In genomic region chr17:78947235-78948153, GRCh38 we compare ENCODE assay signal across 1 cellular context.
TF ChIP-seq lines count a peak whose summit lies in the region.

No MANE protein-coding gene starts in this region.

TF ChIP-seq in HepG2, 621 proteins besides CTCF, POLR2A, EP300 and RAD21 (continued from another document and continues in another):
- TF ChIP-seq ZBTB39 (CRISPR knock-in tag; IDR thresholded peaks at IDR 0.05) = no peak
- TF ChIP-seq, protein P1, sequence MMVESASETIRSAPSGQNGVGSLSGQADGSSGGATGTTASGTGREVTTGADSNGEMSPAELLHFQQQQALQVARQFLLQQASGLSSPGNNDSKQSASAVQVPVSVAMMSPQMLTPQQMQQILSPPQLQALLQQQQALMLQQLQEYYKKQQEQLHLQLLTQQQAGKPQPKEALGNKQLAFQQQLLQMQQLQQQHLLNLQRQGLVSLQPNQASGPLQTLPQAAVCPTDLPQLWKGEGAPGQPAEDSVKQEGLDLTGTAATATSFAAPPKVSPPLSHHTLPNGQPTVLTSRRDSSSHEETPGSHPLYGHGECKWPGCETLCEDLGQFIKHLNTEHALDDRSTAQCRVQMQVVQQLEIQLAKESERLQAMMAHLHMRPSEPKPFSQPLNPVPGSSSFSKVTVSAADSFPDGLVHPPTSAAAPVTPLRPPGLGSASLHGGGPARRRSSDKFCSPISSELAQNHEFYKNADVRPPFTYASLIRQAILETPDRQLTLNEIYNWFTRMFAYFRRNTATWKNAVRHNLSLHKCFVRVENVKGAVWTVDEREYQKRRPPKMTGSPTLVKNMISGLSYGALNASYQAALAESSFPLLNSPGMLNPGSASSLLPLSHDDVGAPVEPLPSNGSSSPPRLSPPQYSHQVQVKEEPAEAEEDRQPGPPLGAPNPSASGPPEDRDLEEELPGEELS (CRISPR knock-in tag; IDR thresholded peaks at IDR 0.05) = peak; percentile 70; the same call in 1 of the 2 replicates
- no peak for TF ChIP-seq ZNF441 (CRISPR knock-in tag; IDR thresholded peaks at IDR 0.05; ENCODE audit: borderline replicate concordance)
- TF ChIP-seq ASH2L (IDR thresholded peaks at IDR 0.05; ENCODE audit: insufficient read length, low read depth, low read length) = no peak
- TF ChIP-seq RELA (CRISPR knock-in tag; IDR thresholded peaks at IDR 0.05) = no peak
- TF ChIP-seq, protein P2, sequence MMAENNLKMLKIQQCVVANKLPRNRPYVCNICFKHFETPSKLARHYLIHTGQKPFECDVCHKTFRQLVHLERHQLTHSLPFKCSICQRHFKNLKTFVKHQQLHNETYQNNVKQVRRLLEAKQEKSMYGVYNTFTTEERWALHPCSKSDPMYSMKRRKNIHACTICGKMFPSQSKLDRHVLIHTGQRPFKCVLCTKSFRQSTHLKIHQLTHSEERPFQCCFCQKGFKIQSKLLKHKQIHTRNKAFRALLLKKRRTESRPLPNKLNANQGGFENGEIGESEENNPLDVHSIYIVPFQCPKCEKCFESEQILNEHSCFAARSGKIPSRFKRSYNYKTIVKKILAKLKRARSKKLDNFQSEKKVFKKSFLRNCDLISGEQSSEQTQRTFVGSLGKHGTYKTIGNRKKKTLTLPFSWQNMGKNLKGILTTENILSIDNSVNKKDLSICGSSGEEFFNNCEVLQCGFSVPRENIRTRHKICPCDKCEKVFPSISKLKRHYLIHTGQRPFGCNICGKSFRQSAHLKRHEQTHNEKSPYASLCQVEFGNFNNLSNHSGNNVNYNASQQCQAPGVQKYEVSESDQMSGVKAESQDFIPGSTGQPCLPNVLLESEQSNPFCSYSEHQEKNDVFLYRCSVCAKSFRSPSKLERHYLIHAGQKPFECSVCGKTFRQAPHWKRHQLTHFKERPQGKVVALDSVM (CRISPR knock-in tag; IDR thresholded peaks at IDR 0.05) = peak; percentile 8; the same call in 1 of the 2 replicates
- no peak for TF ChIP-seq ZNF768 (CRISPR knock-in tag; IDR thresholded peaks at IDR 0.05)
- TF ChIP-seq IRF2 (CRISPR knock-in tag; IDR thresholded peaks at IDR 0.05) = peak; percentile 31; the same call in 1 of the 2 replicates
- no peak for TF ChIP-seq ZNF136 (CRISPR knock-in tag; IDR thresholded peaks at IDR 0.05; ENCODE audit: low read depth)
- TF ChIP-seq, protein P3, sequence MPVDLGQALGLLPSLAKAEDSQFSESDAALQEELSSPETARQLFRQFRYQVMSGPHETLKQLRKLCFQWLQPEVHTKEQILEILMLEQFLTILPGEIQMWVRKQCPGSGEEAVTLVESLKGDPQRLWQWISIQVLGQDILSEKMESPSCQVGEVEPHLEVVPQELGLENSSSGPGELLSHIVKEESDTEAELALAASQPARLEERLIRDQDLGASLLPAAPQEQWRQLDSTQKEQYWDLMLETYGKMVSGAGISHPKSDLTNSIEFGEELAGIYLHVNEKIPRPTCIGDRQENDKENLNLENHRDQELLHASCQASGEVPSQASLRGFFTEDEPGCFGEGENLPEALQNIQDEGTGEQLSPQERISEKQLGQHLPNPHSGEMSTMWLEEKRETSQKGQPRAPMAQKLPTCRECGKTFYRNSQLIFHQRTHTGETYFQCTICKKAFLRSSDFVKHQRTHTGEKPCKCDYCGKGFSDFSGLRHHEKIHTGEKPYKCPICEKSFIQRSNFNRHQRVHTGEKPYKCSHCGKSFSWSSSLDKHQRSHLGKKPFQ (CRISPR knock-in tag; IDR thresholded peaks at IDR 0.05; ENCODE audit: insufficient replicate concordance) = no peak
- no peak for TF ChIP-seq ZNF468 (CRISPR knock-in tag; IDR thresholded peaks at IDR 0.05)
- TF ChIP-seq, protein P4, sequence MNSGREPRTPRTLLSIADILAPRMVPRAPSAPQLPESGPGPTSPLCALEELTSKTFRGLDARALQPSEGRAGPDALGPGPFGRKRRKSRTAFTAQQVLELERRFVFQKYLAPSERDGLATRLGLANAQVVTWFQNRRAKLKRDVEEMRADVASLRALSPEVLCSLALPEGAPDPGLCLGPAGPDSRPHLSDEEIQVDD (CRISPR knock-in tag; IDR thresholded peaks at IDR 0.05; ENCODE audit: borderline replicate concordance) = no peak
- no peak for TF ChIP-seq GLI4 (CRISPR knock-in tag; IDR thresholded peaks at IDR 0.05; ENCODE audit: borderline replicate concordance)
- TF ChIP-seq MED1 (CRISPR knock-in tag; IDR thresholded peaks at IDR 0.05) = peak; percentile 63; the same call in 1 of the 2 replicates
- TF ChIP-seq ZNF878 (CRISPR knock-in tag; IDR thresholded peaks at IDR 0.05) = no peak
- TF ChIP-seq, protein P5, sequence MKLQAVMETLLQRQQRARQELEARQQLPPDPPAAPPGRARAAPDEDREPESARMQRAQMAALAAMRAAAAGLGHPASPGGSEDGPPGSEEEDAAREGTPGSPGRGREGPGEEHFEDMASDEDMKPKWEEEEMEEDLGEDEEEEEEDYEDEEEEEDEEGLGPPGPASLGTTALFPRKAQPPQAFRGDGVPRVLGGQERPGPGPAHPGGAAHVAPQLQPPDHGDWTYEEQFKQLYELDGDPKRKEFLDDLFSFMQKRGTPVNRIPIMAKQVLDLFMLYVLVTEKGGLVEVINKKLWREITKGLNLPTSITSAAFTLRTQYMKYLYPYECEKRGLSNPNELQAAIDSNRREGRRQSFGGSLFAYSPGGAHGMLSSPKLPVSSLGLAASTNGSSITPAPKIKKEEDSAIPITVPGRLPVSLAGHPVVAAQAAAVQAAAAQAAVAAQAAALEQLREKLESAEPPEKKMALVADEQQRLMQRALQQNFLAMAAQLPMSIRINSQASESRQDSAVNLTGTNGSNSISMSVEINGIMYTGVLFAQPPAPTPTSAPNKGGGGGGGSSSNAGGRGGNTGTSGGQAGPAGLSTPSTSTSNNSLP (IDR thresholded peaks at IDR 0.05; ENCODE audit: low read depth, low read length) = no peak
- TF ChIP-seq NR1H2 (CRISPR knock-in tag; IDR thresholded peaks at IDR 0.05; ENCODE audit: borderline replicate concordance, low read depth) = no peak
- TF ChIP-seq ZNF546 (CRISPR knock-in tag; conservative IDR thresholded peaks at IDR 0.05) = no peak
- TF ChIP-seq ZNF766 (CRISPR knock-in tag; IDR thresholded peaks at IDR 0.05; ENCODE audit: borderline replicate concordance) = no peak
- TF ChIP-seq FOXA3 (CRISPR knock-in tag; IDR thresholded peaks at IDR 0.05) = peak; percentile 58
- TF ChIP-seq HMGA1 (CRISPR knock-in tag; conservative IDR thresholded peaks at IDR 0.05) = no peak
- TF ChIP-seq HDAC2 (CRISPR knock-in tag; IDR thresholded peaks at IDR 0.05) = peak; percentile 56; the same call in 1 of the 2 replicates
- TF ChIP-seq ATM (IDR thresholded peaks at IDR 0.05; ENCODE audit: borderline replicate concordance) = no peak
- no peak for TF ChIP-seq ZNF564 (CRISPR knock-in tag; IDR thresholded peaks at IDR 0.05)
- no peak for TF ChIP-seq CC2D1A (CRISPR knock-in tag; IDR thresholded peaks at IDR 0.05)
- TF ChIP-seq ZNF230 (CRISPR knock-in tag; IDR thresholded peaks at IDR 0.05) = no peak
- no peak for TF ChIP-seq SP140L (CRISPR knock-in tag; IDR thresholded peaks at IDR 0.05; ENCODE audit: borderline replicate concordance)
- no peak for TF ChIP-seq ZNF550 (CRISPR knock-in tag; IDR thresholded peaks at IDR 0.05; ENCODE audit: borderline replicate concordance)
- peak; percentile 39; the same call in 1 of the 2 replicates for TF ChIP-seq ZMYM3 (CRISPR knock-in tag; IDR thresholded peaks at IDR 0.05)
- no peak for TF ChIP-seq ZNF496 (CRISPR knock-in tag; IDR thresholded peaks at IDR 0.05; ENCODE audit: insufficient replicate concordance)
- TF ChIP-seq IRF9 (CRISPR knock-in tag; IDR thresholded peaks at IDR 0.05; ENCODE audit: borderline replicate concordance) = no peak; the same call in 1 of the 2 replicates
- TF ChIP-seq CEBPB (IDR thresholded peaks at IDR 0.05; ENCODE audit: borderline replicate concordance, low read depth, low read length) = no peak
- TF ChIP-seq E2F5 (CRISPR knock-in tag; conservative IDR thresholded peaks at IDR 0.05) = no peak
- TF ChIP-seq PBX2 (CRISPR knock-in tag; IDR thresholded peaks at IDR 0.05) = no peak
- TF ChIP-seq ZNF235 (CRISPR knock-in tag; IDR thresholded peaks at IDR 0.05; ENCODE audit: borderline replicate concordance) = no peak
- TF ChIP-seq, protein P6, sequence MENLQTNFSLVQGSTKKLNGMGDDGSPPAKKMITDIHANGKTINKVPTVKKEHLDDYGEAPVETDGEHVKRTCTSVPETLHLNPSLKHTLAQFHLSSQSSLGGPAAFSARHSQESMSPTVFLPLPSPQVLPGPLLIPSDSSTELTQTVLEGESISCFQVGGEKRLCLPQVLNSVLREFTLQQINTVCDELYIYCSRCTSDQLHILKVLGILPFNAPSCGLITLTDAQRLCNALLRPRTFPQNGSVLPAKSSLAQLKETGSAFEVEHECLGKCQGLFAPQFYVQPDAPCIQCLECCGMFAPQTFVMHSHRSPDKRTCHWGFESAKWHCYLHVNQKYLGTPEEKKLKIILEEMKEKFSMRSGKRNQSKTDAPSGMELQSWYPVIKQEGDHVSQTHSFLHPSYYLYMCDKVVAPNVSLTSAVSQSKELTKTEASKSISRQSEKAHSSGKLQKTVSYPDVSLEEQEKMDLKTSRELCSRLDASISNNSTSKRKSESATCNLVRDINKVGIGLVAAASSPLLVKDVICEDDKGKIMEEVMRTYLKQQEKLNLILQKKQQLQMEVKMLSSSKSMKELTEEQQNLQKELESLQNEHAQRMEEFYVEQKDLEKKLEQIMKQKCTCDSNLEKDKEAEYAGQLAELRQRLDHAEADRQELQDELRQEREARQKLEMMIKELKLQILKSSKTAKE (CRISPR knock-in tag; IDR thresholded peaks at IDR 0.05; ENCODE audit: borderline replicate concordance) = peak; percentile 81
- TF ChIP-seq NR3C1 (CRISPR knock-in tag; IDR thresholded peaks at IDR 0.05) = no peak
- TF ChIP-seq PLSCR1 (CRISPR knock-in tag; IDR thresholded peaks at IDR 0.05; ENCODE audit: borderline replicate concordance) = no peak
- TF ChIP-seq LCORL (IDR thresholded peaks at IDR 0.05) = no peak
- peak; percentile 57 for TF ChIP-seq LCORL (CRISPR knock-in tag; IDR thresholded peaks at IDR 0.05)
- no peak for TF ChIP-seq NFE2 (CRISPR knock-in tag; IDR thresholded peaks at IDR 0.05)
- no peak for TF ChIP-seq RBM22 (optimal IDR thresholded peaks at IDR 0.05; ENCODE audit: low read length)
- TF ChIP-seq IRF1 (CRISPR knock-in tag; IDR thresholded peaks at IDR 0.05; ENCODE audit: low read depth) = no peak
- no peak for TF ChIP-seq ARNT2 (CRISPR knock-in tag; IDR thresholded peaks at IDR 0.05; ENCODE audit: low read depth)
- TF ChIP-seq ZNF607 (CRISPR knock-in tag; IDR thresholded peaks at IDR 0.05; ENCODE audit: borderline replicate concordance) = no peak
- no peak for TF ChIP-seq PPARG (CRISPR knock-in tag; conservative IDR thresholded peaks at IDR 0.05)
- peak; percentile 60; the same call in 1 of the 2 replicates for TF ChIP-seq BRD4 (CRISPR knock-in tag; IDR thresholded peaks at IDR 0.05)
- no peak for TF ChIP-seq U2AF1 (optimal IDR thresholded peaks at IDR 0.05; ENCODE audit: low read depth, low read length)
- TF ChIP-seq IRX3 (CRISPR knock-in tag; IDR thresholded peaks at IDR 0.05; ENCODE audit: borderline replicate concordance, low read depth) = no peak
